ENCODE assay signal across 1 cellular context in genomic region chr6:27592107-27592480, GRCh38.
TF ChIP-seq lines count a peak whose summit lies in the region.

No MANE protein-coding gene starts in this region.

TF ChIP-seq in HepG2, 621 proteins besides CTCF, POLR2A, EP300 and RAD21 (continued from another document):
- no peak for TF ChIP-seq KDM2A (CRISPR knock-in tag; IDR thresholded peaks at IDR 0.05; ENCODE audit: borderline replicate concordance, low read depth)
- TF ChIP-seq RFX5 (IDR thresholded peaks at IDR 0.05; ENCODE audit: low read depth, low read length): no peak
- TF ChIP-seq, protein P1, sequence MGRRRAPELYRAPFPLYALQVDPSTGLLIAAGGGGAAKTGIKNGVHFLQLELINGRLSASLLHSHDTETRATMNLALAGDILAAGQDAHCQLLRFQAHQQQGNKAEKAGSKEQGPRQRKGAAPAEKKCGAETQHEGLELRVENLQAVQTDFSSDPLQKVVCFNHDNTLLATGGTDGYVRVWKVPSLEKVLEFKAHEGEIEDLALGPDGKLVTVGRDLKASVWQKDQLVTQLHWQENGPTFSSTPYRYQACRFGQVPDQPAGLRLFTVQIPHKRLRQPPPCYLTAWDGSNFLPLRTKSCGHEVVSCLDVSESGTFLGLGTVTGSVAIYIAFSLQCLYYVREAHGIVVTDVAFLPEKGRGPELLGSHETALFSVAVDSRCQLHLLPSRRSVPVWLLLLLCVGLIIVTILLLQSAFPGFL (CRISPR knock-in tag; IDR thresholded peaks at IDR 0.05): no peak
- 0 out of 2 replicates have a peak, but pooled peaks have one; percentile 16 for TF ChIP-seq RFXANK (CRISPR knock-in tag; IDR thresholded peaks at IDR 0.05)
- no peak for TF ChIP-seq ZMYM2 (CRISPR knock-in tag; IDR thresholded peaks at IDR 0.05)
